19 cellular contexts compared by ENCODE assay signal in the genomic region with DNA sequence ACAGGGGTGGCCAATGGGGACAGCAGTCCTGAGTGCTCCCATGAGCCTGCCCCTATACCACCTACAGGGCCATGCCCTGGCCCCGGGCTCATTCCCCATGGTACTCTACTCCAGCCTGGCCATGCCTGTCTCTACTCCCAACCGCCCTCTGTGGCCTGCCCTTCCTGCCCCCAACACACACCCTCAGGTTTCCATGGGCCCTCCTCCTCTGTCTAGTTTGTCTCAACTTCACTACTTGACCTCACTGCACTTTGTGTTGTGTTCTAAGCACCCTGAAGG. TPM values are rescaled to one million over a fixed set of nuclear protein-coding genes. Genes with fewer than 3 reads are reported as not detected.
DNase-seq lines count a peak whose midpoint lies in the region; ATAC-seq and TF ChIP-seq lines count a peak whose summit lies in the region.
"Had no signal": no experiment of that assay in that cellular context is flagged by ENCODE, and none has a peak within 500 bp of the region (broad histone marks: within the 10 kb centered on the region; RNA-seq: fewer than 3 reads in every experiment).

No MANE protein-coding gene starts in this region.

- no peak for DNase-seq in left ventricle myocardium inferior
- no peak for DNase-seq in Right ventricle myocardium superior
- DNase-seq in osteoblast (ENCODE audit: insufficient read length, low spot score, missing footprints): peak; percentile 56
- no peak for DNase-seq in natural killer cell
- no peak for DNase-seq in stimulated activated naive CD8-positive, alpha-beta T cell treated with anti-CD3 and anti-CD28 coated beads, Interleukin-15, amount 100 ng/mL, for 72 hours
- no peak for DNase-seq in islet precursor cell
- DNase-seq: Calu3; CD4-positive, alpha-beta memory T cell; GOT3; NCI-H1417 treated with DMSO at 0.1 percent for 48 hours; NCI-H187 treated with DMSO at 0.1 percent for 48 hours; NCI-H2227 treated with DMSO at 0.1 percent for 48 hours; NCI-H510A treated with DMSO at 0.1 percent for 48 hours; SIG-M5 had no signal

- no peaks in the 10 kb centered on the region for H3K4me1 Mint-ChIP-seq in natural killer cell
- no peaks in the 10 kb centered on the region for H3K4me1 Mint-ChIP-seq in stimulated activated naive CD8-positive, alpha-beta T cell treated with anti-CD3 and anti-CD28 coated beads, Interleukin-15, amount 100 ng/mL, for 72 hours
- H3K4me1 Mint-ChIP-seq: B cell had no signal

- ATAC-seq in Right ventricle myocardium superior (ENCODE audit: poor library complexity) (no peak), natural killer cell (no peak)
- ATAC-seq in stimulated activated naive CD8-positive, alpha-beta T cell treated with anti-CD3 and anti-CD28 coated beads, Interleukin-15, amount 100 ng/mL, for 72 hours: no peak
- ATAC-seq: HCT116 had no signal

- H3K36me3 Mint-ChIP-seq in natural killer cell: no peaks in the 10 kb centered on the region

- H3K79me2 ChIP-seq in osteoblast (ENCODE audit: insufficient read depth, low read length): no peaks in the 10 kb centered on the region

- H3K9me3 Mint-ChIP-seq in natural killer cell: no peaks in the 10 kb centered on the region
- no peaks in the 10 kb centered on the region for H3K9me3 Mint-ChIP-seq in stimulated activated naive CD8-positive, alpha-beta T cell treated with anti-CD3 and anti-CD28 coated beads, Interleukin-15, amount 100 ng/mL, for 72 hours
- H3K9me3 Mint-ChIP-seq: CD4-positive, alpha-beta memory T cell had no signal

- H4K20me1 ChIP-seq in osteoblast (ENCODE audit: insufficient read depth, low read length): peaks cover 10% of the 10 kb centered on the region

- TF ChIP-seq CTCF in left ventricle myocardium inferior (IDR thresholded peaks at IDR 0.05; ENCODE audit: borderline replicate concordance) (no peak), VCaP (conservative IDR thresholded peaks at IDR 0.05) (no peak), osteoblast (IDR thresholded peaks at IDR 0.05; ENCODE audit: extremely low read depth, low read depth, low read length) (no peak), natural killer cell (IDR thresholded peaks at IDR 0.05) (no peak)

- no peak overlapping the region for H3K4me2 ChIP-seq in osteoblast (ENCODE audit: insufficient read depth, low read length)
- H3K4me2 ChIP-seq: KMS-11 had no signal

- H3K27ac Mint-ChIP-seq in natural killer cell: no peak overlapping the region
- H3K27ac Mint-ChIP-seq in stimulated activated naive CD8-positive, alpha-beta T cell treated with anti-CD3 and anti-CD28 coated beads, Interleukin-15, amount 100 ng/mL, for 72 hours: no peak overlapping the region
- H3K27ac Mint-ChIP-seq: B cell had no signal

- no peak overlapping the region for H3K4me3 ChIP-seq in left ventricle myocardium inferior
- H3K4me3 ChIP-seq in osteoblast (ENCODE audit: insufficient read depth, low read length): no peak overlapping the region

- no peak overlapping the region for H3K4me3 Mint-ChIP-seq in natural killer cell
- H3K4me3 Mint-ChIP-seq in stimulated activated naive CD8-positive, alpha-beta T cell treated with anti-CD3 and anti-CD28 coated beads, Interleukin-15, amount 100 ng/mL, for 72 hours: no peak overlapping the region
- H3K4me3 Mint-ChIP-seq: B cell; CD4-positive, alpha-beta memory T cell had no signal

- peak overlapping the region; percentile 78 for H3K27ac ChIP-seq in left ventricle myocardium inferior (replicated peaks)
- peak overlapping the region; percentile 87 for H3K27ac ChIP-seq in VCaP
- no peak overlapping the region for H3K27ac ChIP-seq in osteoblast (ENCODE audit: low read depth, low read length)
- H3K27ac ChIP-seq: KMS-11 had no signal

- peaks cover 58% of the 10 kb centered on the region for H3K4me1 ChIP-seq in left ventricle myocardium inferior
- peaks cover 3% of the 10 kb centered on the region for H3K4me1 ChIP-seq in osteoblast (ENCODE audit: insufficient read depth, low read length)

- H3K36me3 ChIP-seq in left ventricle myocardium inferior (peaks cover 75% of the 10 kb centered on the region), osteoblast (ENCODE audit: insufficient read depth, low read length) (peaks cover 48% of the 10 kb centered on the region)

- H2AFZ ChIP-seq in osteoblast (ENCODE audit: low read length): no peak overlapping the region

- H3K27me3 Mint-ChIP-seq in natural killer cell (ENCODE audit: low read depth in 2 of 2): no peaks in the 10 kb centered on the region
- no peaks in the 10 kb centered on the region for H3K27me3 Mint-ChIP-seq in stimulated activated naive CD8-positive, alpha-beta T cell treated with anti-CD3 and anti-CD28 coated beads, Interleukin-15, amount 100 ng/mL, for 72 hours
- H3K27me3 Mint-ChIP-seq: B cell; CD4-positive, alpha-beta memory T cell had no signal

- no peaks in the 10 kb centered on the region for H3K27me3 ChIP-seq in left ventricle myocardium inferior (ENCODE audit: low read depth)
- H3K27me3 ChIP-seq in osteoblast (ENCODE audit: insufficient read depth, low read length): no peaks in the 10 kb centered on the region

- intact Hi-C loops in left ventricle myocardium inferior (cut with micrococcal nuclease) (no loop called here), Right ventricle myocardium superior (cut with DNase I) (no loop called here), natural killer cell (cut with micrococcal nuclease) (no loop called here)

- H3K9me3 ChIP-seq in left ventricle myocardium inferior (replicated peaks) (no peaks in the 10 kb centered on the region), osteoblast (ENCODE audit: low read depth, low read length) (no peaks in the 10 kb centered on the region)

RNA-seq across cellular contexts. Expression of gene RASL10A, which starts 26.3 kb away (rescaled TPM):
- 1.4 TPM for total RNA-seq in left ventricle myocardium inferior
- total RNA-seq in Right ventricle myocardium superior: 1.3 TPM
- not detected in 2 replicates for total RNA-seq in osteoblast
- under 1 TPM in 2 of 3 donors, not detected in 1; 0.20 to 0.28 TPM for total RNA-seq in natural killer cell
- total RNA-seq: A172 had no signal

RNA-seq across cellular contexts. Expression of gene GAS2L1, which starts 35.3 kb away (rescaled TPM):
- total RNA-seq in left ventricle myocardium inferior: 22.4 TPM
- 24.4 TPM for total RNA-seq in Right ventricle myocardium superior
- total RNA-seq in osteoblast: 11.6 and 13.0 TPM in 2 replicates
- total RNA-seq in natural killer cell: 1 to 10 TPM in 2 of 3 donors, under 1 TPM in 1; 0.57 to 4.1 (median 2.8) TPM
- total RNA-seq: B cell had no signal

RNA-seq across cellular contexts. Expression of gene AP1B1, which starts 46.6 kb away (rescaled TPM):
- total RNA-seq in left ventricle myocardium inferior (28.2 TPM), Right ventricle myocardium superior (25.6 TPM), osteoblast (35.4 and 37.3 TPM in 2 replicates), natural killer cell (10 to 100 TPM; 54.0 to 56.1 (median 54.3) TPM)
